8 cellular contexts compared by ENCODE assay signal in genomic region chr17:1830288-1830687, GRCh38. TPM values are rescaled to one million over a fixed set of nuclear protein-coding genes. Genes with fewer than 3 reads are reported as not detected.
A peak's percentile ranks its signal among the peaks of the same experiment; 100 is the strongest.
DNase-seq lines count a peak whose midpoint lies in the region; ATAC-seq and TF ChIP-seq lines count a peak whose summit lies in the region.

No MANE protein-coding gene starts in this region.

- H3K27me3 ChIP-seq in CD4-positive, CD25-positive, alpha-beta regulatory T cell (ENCODE audit: control insufficient read depth, insufficient read depth, low read length) = no peaks in the 10 kb centered on the region

- peak overlapping the region; percentile 98 for H3K4me3 ChIP-seq in CD4-positive, CD25-positive, alpha-beta regulatory T cell (ENCODE audit: low read depth, low read length)
- H3K4me3 ChIP-seq in epithelial cell of esophagus (ENCODE audit: low read length) = peak overlapping the region; percentile 78

- peaks cover 0 to 1% (median 0%) of the 10 kb centered on the region in 7 donors for H3K9me3 Mint-ChIP-seq in CD4-positive, CD25-positive, alpha-beta regulatory T cell
- H3K9me3 Mint-ChIP-seq in neural crest cell = no peaks in the 10 kb centered on the region

- H3K4me1 ChIP-seq in CD4-positive, CD25-positive, alpha-beta regulatory T cell (ENCODE audit: control insufficient read depth, insufficient read depth, low read length, poor library complexity, severe bottlenecking) = peaks cover 33% of the 10 kb centered on the region

- H3K27ac Mint-ChIP-seq in CD4-positive, CD25-positive, alpha-beta regulatory T cell = peak overlapping the region; percentile 89 to 96 (median 92)
- peak overlapping the region; percentile 97 for H3K27ac Mint-ChIP-seq in T-helper 17 cell
- no peak overlapping the region for H3K27ac Mint-ChIP-seq in neural crest cell (ENCODE audit: unreplicated experiment)

- peak overlapping the region; percentile 92 to 99 (median 98) for H3K4me3 Mint-ChIP-seq in CD4-positive, CD25-positive, alpha-beta regulatory T cell
- H3K4me3 Mint-ChIP-seq in T-helper 17 cell (peak overlapping the region; percentile 98), neural crest cell (peak overlapping the region; percentile 96)

- H3K27ac ChIP-seq in CD4-positive, CD25-positive, alpha-beta regulatory T cell (ENCODE audit: insufficient read depth, low read length, poor library complexity, severe bottlenecking) = peak overlapping the region; percentile 78

- H3K36me3 Mint-ChIP-seq in CD4-positive, CD25-positive, alpha-beta regulatory T cell = peaks cover 23% of the 10 kb centered on the region
- H3K36me3 Mint-ChIP-seq in T-helper 17 cell (ENCODE audit: low read depth) (peaks cover under 1% of the 10 kb centered on the region), neural crest cell (ENCODE audit: low read depth) (peaks cover 4% of the 10 kb centered on the region)

- peaks cover 9% of the 10 kb centered on the region for H3K36me3 ChIP-seq in CD4-positive, CD25-positive, alpha-beta regulatory T cell (ENCODE audit: control insufficient read depth, insufficient read depth, low read length)

- TF ChIP-seq CTCF in epithelial cell of esophagus (IDR thresholded peaks at IDR 0.05; ENCODE audit: insufficient read depth, low read depth, low read length, missing control alignments) = no peak
- no peak for TF ChIP-seq CTCF in neural crest cell (conservative IDR thresholded peaks at IDR 0.05)

- H3K27me3 Mint-ChIP-seq in CD4-positive, CD25-positive, alpha-beta regulatory T cell = no peaks in the 10 kb centered on the region
- no peaks in the 10 kb centered on the region for H3K27me3 Mint-ChIP-seq in T-helper 17 cell
- H3K27me3 Mint-ChIP-seq in neural crest cell (ENCODE audit: low read depth) = no peaks in the 10 kb centered on the region

- ATAC-seq in CD4-positive, CD25-positive, alpha-beta regulatory T cell (ENCODE audit: low read depth in 2 of 2) = no peak
- ATAC-seq in HG02763 (IDR thresholded peaks at IDR 0.05; ENCODE audit: unreplicated experiment) = peak; percentile 7
- ATAC-seq in T-helper 17 cell = peak; percentile 4
- ATAC-seq in GM21576 (IDR thresholded peaks at IDR 0.05; ENCODE audit: unreplicated experiment) = no peak
- no peak for ATAC-seq in HG02852 (IDR thresholded peaks at IDR 0.05; ENCODE audit: unreplicated experiment)
- ATAC-seq in GM19351 (IDR thresholded peaks at IDR 0.05; ENCODE audit: unreplicated experiment) = no peak

- DNase-seq in CD4-positive, CD25-positive, alpha-beta regulatory T cell = peak in 2 of 3 donors; percentile 7 to 68
- no peak for DNase-seq in T-helper 17 cell
- DNase-seq in epithelial cell of esophagus (ENCODE audit: low read depth) = peak; percentile 44
- peak; percentile 3 for DNase-seq in neural crest cell (ENCODE audit: low read depth, low spot score)

- H3K9me3 ChIP-seq in CD4-positive, CD25-positive, alpha-beta regulatory T cell (ENCODE audit: control insufficient read depth in 2 of 2, low read length in 2 of 2) = no peaks in the 10 kb centered on the region
- no peaks in the 10 kb centered on the region for H3K9me3 ChIP-seq in T-helper 17 cell (ENCODE audit: control insufficient read depth, low read length, poor library complexity, severe bottlenecking)

- H3K4me1 Mint-ChIP-seq in CD4-positive, CD25-positive, alpha-beta regulatory T cell = peaks cover 19 to 74% (median 47%) of the 10 kb centered on the region in 4 donors
- H3K4me1 Mint-ChIP-seq in T-helper 17 cell (peaks cover 41% of the 10 kb centered on the region), neural crest cell (peaks cover 41% of the 10 kb centered on the region)

RNA-seq across cellular contexts. Expression of gene RPA1, which starts 0.5 kb away (rescaled TPM):
- total RNA-seq in CD4-positive, CD25-positive, alpha-beta regulatory T cell = 66.3 TPM
- 10 to 100 TPM; 69.7 to 94.5 (median 81.7) TPM for polyA plus RNA-seq in CD4-positive, CD25-positive, alpha-beta regulatory T cell
- total RNA-seq in T-helper 17 cell = 10 to 100 TPM; 67.4 to 81.4 TPM
- 205 and 215 TPM in 2 replicates for total RNA-seq in neural crest cell

RNA-seq across cellular contexts. Expression of gene SMYD4, which starts 0.6 kb away (rescaled TPM):
- total RNA-seq in CD4-positive, CD25-positive, alpha-beta regulatory T cell = 25.8 TPM
- 10 to 100 TPM in 3 of 4 donors, 1 to 10 TPM in 1; 7.2 to 12.5 (median 12.2) TPM for polyA plus RNA-seq in CD4-positive, CD25-positive, alpha-beta regulatory T cell
- total RNA-seq in T-helper 17 cell = 10 to 100 TPM; 16.0 to 16.8 TPM
- total RNA-seq in neural crest cell = 29.3 and 32.2 TPM in 2 replicates

Comparison
In these comparisons a context has a peak if more than half of its experiments do, and no peak if none do; other contexts are left out.
1. ATAC-seq: peak in HG02763 (single experiment) and T-helper 17 cell (single experiment); none in CD4-positive, CD25-positive, alpha-beta regulatory T cell (0 of 2), GM21576 (single experiment), HG02852 (single experiment) and GM19351 (single experiment).
2. DNase-seq: peak in CD4-positive, CD25-positive, alpha-beta regulatory T cell (2 of 3), epithelial cell of esophagus (single experiment) and neural crest cell (single experiment); none in T-helper 17 cell (0 of 3).
3. Peak in every context shown above with its lines, with median percentiles within 50 percentile points of each other: H3K4me3 Mint-ChIP-seq.